ENCODE assay signal across 18 cellular contexts in the genomic region with DNA sequence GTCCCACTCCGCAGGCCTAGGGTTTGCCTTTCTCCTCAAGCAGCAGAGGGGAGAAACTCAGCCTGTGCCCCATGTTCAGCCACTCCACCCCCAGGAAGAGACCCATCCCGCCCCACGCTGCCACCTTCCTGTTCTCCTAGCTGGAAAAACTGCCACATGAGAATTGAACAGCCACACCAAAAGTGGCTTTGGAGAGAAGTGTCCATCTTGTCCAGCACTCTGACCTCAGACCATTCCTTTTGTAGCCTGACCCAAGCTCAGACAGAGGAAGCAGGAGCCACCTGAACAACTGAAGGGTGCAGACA. TPM values are rescaled to one million over a fixed set of nuclear protein-coding genes. Genes with fewer than 3 reads are reported as not detected.
DNase-seq lines count a peak whose midpoint lies in the region; ATAC-seq and TF ChIP-seq lines count a peak whose summit lies in the region.
"Had no signal": no experiment of that assay in that cellular context is flagged by ENCODE, and none has a peak within 500 bp of the region (broad histone marks: within the 10 kb centered on the region; RNA-seq: fewer than 3 reads in every experiment).

No MANE protein-coding gene starts in this region.

- no peak for TF ChIP-seq POLR2A in stomach (IDR thresholded peaks at IDR 0.05)

- H3K4me1 ChIP-seq in lung (ENCODE audit: control insufficient read depth in 2 of 2, insufficient read depth in 2 of 2, low read length in 2 of 2) (no peaks in the 10 kb centered on the region), stomach (peaks cover 0 to 6% (median 0%) of the 10 kb centered on the region in 4 donors)
- H3K4me1 ChIP-seq: Caco-2 had no signal

- TF ChIP-seq CTCF in activated CD8-positive, alpha-beta T cell treated with anti-CD3 and anti-CD28 coated beads for 36 hours (IDR thresholded peaks at IDR 0.05), result no peak
- TF ChIP-seq CTCF in coronary artery (IDR thresholded peaks at IDR 0.05) (no peak), lung (IDR thresholded peaks at IDR 0.05; ENCODE audit: control extremely low read depth, extremely low read depth) (no peak), type B pancreatic cell (conservative IDR thresholded peaks at IDR 0.05) (no peak), stomach (IDR thresholded peaks at IDR 0.05) (no peak)

- H3K36me3 ChIP-seq in lung (ENCODE audit: control insufficient read depth in 2 of 2, insufficient read depth in 2 of 2, low read length in 2 of 2) (no peaks in the 10 kb centered on the region), stomach (no peaks in the 10 kb centered on the region)

- H3K27me3 ChIP-seq in lung (ENCODE audit: control insufficient read depth, insufficient read depth) (no peaks in the 10 kb centered on the region), stomach (peaks cover 0 to 17% (median 10%) of the 10 kb centered on the region in 3 donors)

- H3K27ac Mint-ChIP-seq in activated CD8-positive, alpha-beta T cell treated with anti-CD3 and anti-CD28 coated beads, Interleukin-2, amount 10 ng/mL, durations not matched to agents 7 days and 5 days, result no peak overlapping the region
- H3K27ac Mint-ChIP-seq in activated CD8-positive, alpha-beta T cell treated with anti-CD3 and anti-CD28 coated beads for 36 hours, result no peak overlapping the region
- no peak overlapping the region for H3K27ac Mint-ChIP-seq in type B pancreatic cell
- H3K27ac Mint-ChIP-seq: CD14-positive monocyte; CD8-positive, alpha-beta memory T cell had no signal

- H3K9me3 ChIP-seq in lung (ENCODE audit: control insufficient read depth in 2 of 2, insufficient read depth in 1 of 2, low read length in 1 of 2) (no peaks in the 10 kb centered on the region), stomach (no peaks in the 10 kb centered on the region)
- H3K9me3 ChIP-seq: Caco-2 had no signal

- H3K36me3 Mint-ChIP-seq in activated CD8-positive, alpha-beta T cell treated with anti-CD3 and anti-CD28 coated beads, Interleukin-2, amount 10 ng/mL, durations not matched to agents 7 days and 5 days (ENCODE audit: low read depth), result no peaks in the 10 kb centered on the region
- no peaks in the 10 kb centered on the region for H3K36me3 Mint-ChIP-seq in activated CD8-positive, alpha-beta T cell treated with anti-CD3 and anti-CD28 coated beads for 36 hours (ENCODE audit: low read depth)
- no peaks in the 10 kb centered on the region for H3K36me3 Mint-ChIP-seq in type B pancreatic cell
- H3K36me3 Mint-ChIP-seq: CD14-positive monocyte; CD8-positive, alpha-beta memory T cell had no signal

- POLR2A ChIA-PET in activated CD8-positive, alpha-beta T cell treated with anti-CD3 and anti-CD28 coated beads, Interleukin-2, amount 10 ng/mL, durations not matched to agents 7 days and 5 days (lab: Charles Lee), result interaction anchor here (0.6 kb wide), 1 partner anchor 66 kb away, joined by 3 read pairs; no protein-coding TSS in a partner anchor
- POLR2A ChIA-PET in activated CD8-positive, alpha-beta T cell treated with anti-CD3 and anti-CD28 coated beads for 36 hours (lab: Charles Lee), result no interaction called here

- no peak for TF ChIP-seq EP300 in stomach (IDR thresholded peaks at IDR 0.05)

- H3K27me3 Mint-ChIP-seq in activated CD8-positive, alpha-beta T cell treated with anti-CD3 and anti-CD28 coated beads, Interleukin-2, amount 10 ng/mL, durations not matched to agents 7 days and 5 days (ENCODE audit: low read depth), result peaks cover under 1% of the 10 kb centered on the region
- H3K27me3 Mint-ChIP-seq in activated CD8-positive, alpha-beta T cell treated with anti-CD3 and anti-CD28 coated beads for 36 hours, result peaks cover 9% of the 10 kb centered on the region
- peaks cover 55% of the 10 kb centered on the region for H3K27me3 Mint-ChIP-seq in type B pancreatic cell

- intact Hi-C loops in activated CD8-positive, alpha-beta T cell treated with anti-CD3 and anti-CD28 coated beads for 36 hours (cut with micrococcal nuclease), result no loop called here
- intact Hi-C loops in stomach (cut with DNase I; ENCODE audit: low total_unique reads), result loop anchor here (5.0 kb wide), 1 partner anchor 264 kb away; no protein-coding TSS in a partner anchor

- no peak overlapping the region for H3K4me3 ChIP-seq in coronary artery
- H3K4me3 ChIP-seq in lung, result no peak overlapping the region
- H3K4me3 ChIP-seq in stomach, result no peak overlapping the region
- H3K4me3 ChIP-seq: GM23248 had no signal

- no peak for ATAC-seq in activated CD8-positive, alpha-beta T cell treated with anti-CD3 and anti-CD28 coated beads, Interleukin-2, amount 10 ng/mL, durations not matched to agents 7 days and 5 days
- no peak for ATAC-seq in activated CD8-positive, alpha-beta T cell treated with anti-CD3 and anti-CD28 coated beads for 36 hours
- no peak for ATAC-seq in lung (ENCODE audit: insufficient read depth, low FRiP score)
- no peak for ATAC-seq in HG02938 (IDR thresholded peaks at IDR 0.05; ENCODE audit: unreplicated experiment)
- ATAC-seq: HCT116 had no signal

- CTCF ChIA-PET in activated CD8-positive, alpha-beta T cell treated with anti-CD3 and anti-CD28 coated beads, Interleukin-2, amount 10 ng/mL, durations not matched to agents 7 days and 5 days (lab: Charles Lee), result interaction anchor here (0.7 kb wide), 1 partner anchor 260 kb away, joined by 3 read pairs; no protein-coding TSS in a partner anchor
- CTCF ChIA-PET in activated CD8-positive, alpha-beta T cell treated with anti-CD3 and anti-CD28 coated beads for 36 hours (lab: Charles Lee), result no interaction called here

- WGBS in lung, 2 donors, result 82 to 96% methylated on average over 3 of the region's 3 CpGs
- 78 to 92% (median 78%) methylated on average over 2 to 3 of the region's 3 CpGs for WGBS in stomach, 5 donors

- peak; percentile 7 for DNase-seq in activated CD8-positive, alpha-beta T cell treated with anti-CD3 and anti-CD28 coated beads, Interleukin-2, amount 10 ng/mL, durations not matched to agents 7 days and 5 days
- no peak for DNase-seq in activated CD8-positive, alpha-beta T cell treated with anti-CD3 and anti-CD28 coated beads for 36 hours
- DNase-seq in coronary artery (ENCODE audit: low spot score) (peak; percentile 67), lung (ENCODE audit: low spot score) (peak; percentile 22), type B pancreatic cell (ENCODE audit: extremely low spot score, unreplicated experiment) (peak; percentile 54), superior temporal gyrus (ENCODE audit: extremely low spot score) (no peak), stomach (no peak)
- DNase-seq: Caco-2; CD8-positive, alpha-beta memory T cell; GF-D8; GM23248 had no signal

- H3K27ac ChIP-seq in coronary artery (no peak overlapping the region), lung (ENCODE audit: low read depth in 1 of 2, low read length in 1 of 2) (no peak overlapping the region), stomach (no peak overlapping the region)
- H3K27ac ChIP-seq: 22Rv1, GM23248, HL-60 had no signal

- no peaks in the 10 kb centered on the region for H3K9me3 Mint-ChIP-seq in activated CD8-positive, alpha-beta T cell treated with anti-CD3 and anti-CD28 coated beads, Interleukin-2, amount 10 ng/mL, durations not matched to agents 7 days and 5 days (ENCODE audit: insufficient read depth)
- H3K9me3 Mint-ChIP-seq in activated CD8-positive, alpha-beta T cell treated with anti-CD3 and anti-CD28 coated beads for 36 hours, result no peaks in the 10 kb centered on the region
- H3K9me3 Mint-ChIP-seq in type B pancreatic cell, result no peaks in the 10 kb centered on the region
- H3K9me3 Mint-ChIP-seq: CD8-positive, alpha-beta memory T cell had no signal

- peaks cover 3% of the 10 kb centered on the region for H3K4me1 Mint-ChIP-seq in activated CD8-positive, alpha-beta T cell treated with anti-CD3 and anti-CD28 coated beads, Interleukin-2, amount 10 ng/mL, durations not matched to agents 7 days and 5 days (ENCODE audit: low read depth)
- no peaks in the 10 kb centered on the region for H3K4me1 Mint-ChIP-seq in activated CD8-positive, alpha-beta T cell treated with anti-CD3 and anti-CD28 coated beads for 36 hours (ENCODE audit: low read depth)
- H3K4me1 Mint-ChIP-seq in type B pancreatic cell (ENCODE audit: unreplicated experiment), result peaks cover 11% of the 10 kb centered on the region
- H3K4me1 Mint-ChIP-seq: CD8-positive, alpha-beta memory T cell had no signal

- H3K4me3 Mint-ChIP-seq in activated CD8-positive, alpha-beta T cell treated with anti-CD3 and anti-CD28 coated beads, Interleukin-2, amount 10 ng/mL, durations not matched to agents 7 days and 5 days, result no peak overlapping the region
- no peak overlapping the region for H3K4me3 Mint-ChIP-seq in activated CD8-positive, alpha-beta T cell treated with anti-CD3 and anti-CD28 coated beads for 36 hours
- H3K4me3 Mint-ChIP-seq in type B pancreatic cell, result no peak overlapping the region
- H3K4me3 Mint-ChIP-seq: CD14-positive monocyte; CD8-positive, alpha-beta memory T cell had no signal

RNA-seq across cellular contexts. Expression of a gene that starts 8.3 kb away (rescaled TPM):
- not detected for total RNA-seq in activated CD8-positive, alpha-beta T cell treated with anti-CD3 and anti-CD28 coated beads, Interleukin-2, amount 10 ng/mL, durations not matched to agents 7 days and 5 days
- not detected for total RNA-seq in activated CD8-positive, alpha-beta T cell treated with anti-CD3 and anti-CD28 coated beads for 36 hours
- total RNA-seq in lung (not detected), type B pancreatic cell (ENCODE audit: low replicate concordance) (3.3 and 8.2 TPM in 2 replicates), stomach (under 1 TPM in 1 of 5 donors, not detected in 4; 0.37 TPM)
- polyA plus RNA-seq in lung (not detected), stomach (under 1 TPM in 1 of 3 donors, not detected in 2; 0.13 TPM)
- total RNA-seq: A673; CD8-positive, alpha-beta memory T cell; GM23248 had no signal
- polyA plus RNA-seq: BJ; CD14-positive monocyte; CD8-positive, alpha-beta memory T cell; GM23248 had no signal

Comparison
In these comparisons a context has a peak if more than half of its experiments do, and no peak if none do; other contexts are left out.
1. DNase-seq: peak in activated CD8-positive, alpha-beta T cell treated with anti-CD3 and anti-CD28 coated beads, Interleukin-2, amount 10 ng/mL, durations not matched to agents 7 days and 5 days (single experiment), coronary artery (single experiment), lung (single experiment) and type B pancreatic cell (single experiment); none in activated CD8-positive, alpha-beta T cell treated with anti-CD3 and anti-CD28 coated beads for 36 hours (single experiment), superior temporal gyrus (single experiment) and stomach (single experiment).